ENCODE assay signal across 1 cellular context in the genomic region with DNA sequence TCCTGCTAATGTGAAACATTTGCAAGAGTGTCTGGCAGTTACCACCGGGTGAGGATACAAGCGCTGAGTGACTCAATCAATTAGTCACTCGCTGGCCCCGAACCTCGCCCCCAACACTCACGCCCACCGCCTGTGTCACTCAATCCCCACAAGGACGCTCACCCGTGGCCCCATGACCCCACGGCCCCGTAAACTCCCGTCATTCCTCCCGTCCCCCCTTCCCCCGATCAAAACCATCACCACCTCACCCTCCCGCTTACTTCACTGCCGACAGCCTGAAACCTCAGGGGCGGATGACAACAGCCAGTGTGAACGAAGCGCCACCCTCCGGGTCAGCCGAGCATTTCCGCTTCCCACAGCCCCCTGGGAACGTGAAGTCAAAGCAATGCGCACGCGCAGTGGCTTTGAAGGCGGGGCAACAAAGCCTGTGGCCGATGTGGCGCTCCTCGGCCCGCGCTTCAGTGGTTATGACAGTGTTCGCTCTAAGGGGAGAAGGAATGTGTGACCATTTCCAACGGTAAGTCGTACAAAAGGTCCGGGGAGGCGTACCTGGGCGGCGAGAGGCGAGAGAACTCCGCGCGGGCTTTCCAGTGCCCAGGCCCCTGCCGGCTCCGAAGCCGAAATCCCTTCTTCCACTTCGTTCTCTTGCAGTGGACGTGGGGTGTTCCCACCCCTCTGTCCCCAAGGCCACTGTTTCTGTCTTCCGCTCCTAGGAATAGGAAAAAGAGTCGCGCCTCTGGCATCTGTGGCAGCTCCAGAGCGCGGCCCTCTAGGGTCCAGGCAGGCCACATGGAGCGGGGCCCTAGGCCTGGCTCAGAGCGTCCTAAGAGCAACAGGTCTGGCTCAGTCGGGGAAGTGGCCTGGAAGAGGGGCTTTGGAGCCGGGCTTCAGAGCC.
TF ChIP-seq lines count a peak whose summit lies in the region.

A gene (minus strand): TSS at position 311 of the 895 bp plus-strand sequence. CDS start 3,334 bp downstream, outside the sequence.

TF ChIP-seq in HepG2, 621 proteins besides CTCF, POLR2A, EP300 and RAD21 (continued from another document and continues in another):
- TF ChIP-seq, protein P1, sequence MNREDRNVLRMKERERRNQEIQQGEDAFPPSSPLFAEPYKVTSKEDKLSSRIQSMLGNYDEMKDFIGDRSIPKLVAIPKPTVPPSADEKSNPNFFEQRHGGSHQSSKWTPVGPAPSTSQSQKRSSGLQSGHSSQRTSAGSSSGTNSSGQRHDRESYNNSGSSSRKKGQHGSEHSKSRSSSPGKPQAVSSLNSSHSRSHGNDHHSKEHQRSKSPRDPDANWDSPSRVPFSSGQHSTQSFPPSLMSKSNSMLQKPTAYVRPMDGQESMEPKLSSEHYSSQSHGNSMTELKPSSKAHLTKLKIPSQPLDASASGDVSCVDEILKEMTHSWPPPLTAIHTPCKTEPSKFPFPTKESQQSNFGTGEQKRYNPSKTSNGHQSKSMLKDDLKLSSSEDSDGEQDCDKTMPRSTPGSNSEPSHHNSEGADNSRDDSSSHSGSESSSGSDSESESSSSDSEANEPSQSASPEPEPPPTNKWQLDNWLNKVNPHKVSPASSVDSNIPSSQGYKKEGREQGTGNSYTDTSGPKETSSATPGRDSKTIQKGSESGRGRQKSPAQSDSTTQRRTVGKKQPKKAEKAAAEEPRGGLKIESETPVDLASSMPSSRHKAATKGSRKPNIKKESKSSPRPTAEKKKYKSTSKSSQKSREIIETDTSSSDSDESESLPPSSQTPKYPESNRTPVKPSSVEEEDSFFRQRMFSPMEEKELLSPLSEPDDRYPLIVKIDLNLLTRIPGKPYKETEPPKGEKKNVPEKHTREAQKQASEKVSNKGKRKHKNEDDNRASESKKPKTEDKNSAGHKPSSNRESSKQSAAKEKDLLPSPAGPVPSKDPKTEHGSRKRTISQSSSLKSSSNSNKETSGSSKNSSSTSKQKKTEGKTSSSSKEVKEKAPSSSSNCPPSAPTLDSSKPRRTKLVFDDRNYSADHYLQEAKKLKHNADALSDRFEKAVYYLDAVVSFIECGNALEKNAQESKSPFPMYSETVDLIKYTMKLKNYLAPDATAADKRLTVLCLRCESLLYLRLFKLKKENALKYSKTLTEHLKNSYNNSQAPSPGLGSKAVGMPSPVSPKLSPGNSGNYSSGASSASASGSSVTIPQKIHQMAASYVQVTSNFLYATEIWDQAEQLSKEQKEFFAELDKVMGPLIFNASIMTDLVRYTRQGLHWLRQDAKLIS (CRISPR knock-in tag; IDR thresholded peaks at IDR 0.05), result no peak
- TF ChIP-seq ZFP90 (CRISPR knock-in tag; IDR thresholded peaks at IDR 0.05; ENCODE audit: borderline replicate concordance), result no peak
- no peak for TF ChIP-seq ZNF629 (CRISPR knock-in tag; conservative IDR thresholded peaks at IDR 0.05)
- TF ChIP-seq ZNF564 (CRISPR knock-in tag; IDR thresholded peaks at IDR 0.05), result no peak
- TF ChIP-seq ZSCAN20 (CRISPR knock-in tag; IDR thresholded peaks at IDR 0.05; ENCODE audit: borderline replicate concordance), result no peak
- peak; percentile 79 for TF ChIP-seq ELF1 (CRISPR knock-in tag; IDR thresholded peaks at IDR 0.05)
- TF ChIP-seq BRCA1 (CRISPR knock-in tag; IDR thresholded peaks at IDR 0.05), result no peak
- no peak for TF ChIP-seq NFKBIZ (CRISPR knock-in tag; IDR thresholded peaks at IDR 0.05)
- TF ChIP-seq ZNF124 (CRISPR knock-in tag; IDR thresholded peaks at IDR 0.05), result no peak
- TF ChIP-seq, protein P2, sequence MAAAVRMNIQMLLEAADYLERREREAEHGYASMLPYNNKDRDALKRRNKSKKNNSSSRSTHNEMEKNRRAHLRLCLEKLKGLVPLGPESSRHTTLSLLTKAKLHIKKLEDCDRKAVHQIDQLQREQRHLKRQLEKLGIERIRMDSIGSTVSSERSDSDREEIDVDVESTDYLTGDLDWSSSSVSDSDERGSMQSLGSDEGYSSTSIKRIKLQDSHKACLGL (CRISPR knock-in tag; IDR thresholded peaks at IDR 0.05), result no peak
- TF ChIP-seq, protein P3, sequence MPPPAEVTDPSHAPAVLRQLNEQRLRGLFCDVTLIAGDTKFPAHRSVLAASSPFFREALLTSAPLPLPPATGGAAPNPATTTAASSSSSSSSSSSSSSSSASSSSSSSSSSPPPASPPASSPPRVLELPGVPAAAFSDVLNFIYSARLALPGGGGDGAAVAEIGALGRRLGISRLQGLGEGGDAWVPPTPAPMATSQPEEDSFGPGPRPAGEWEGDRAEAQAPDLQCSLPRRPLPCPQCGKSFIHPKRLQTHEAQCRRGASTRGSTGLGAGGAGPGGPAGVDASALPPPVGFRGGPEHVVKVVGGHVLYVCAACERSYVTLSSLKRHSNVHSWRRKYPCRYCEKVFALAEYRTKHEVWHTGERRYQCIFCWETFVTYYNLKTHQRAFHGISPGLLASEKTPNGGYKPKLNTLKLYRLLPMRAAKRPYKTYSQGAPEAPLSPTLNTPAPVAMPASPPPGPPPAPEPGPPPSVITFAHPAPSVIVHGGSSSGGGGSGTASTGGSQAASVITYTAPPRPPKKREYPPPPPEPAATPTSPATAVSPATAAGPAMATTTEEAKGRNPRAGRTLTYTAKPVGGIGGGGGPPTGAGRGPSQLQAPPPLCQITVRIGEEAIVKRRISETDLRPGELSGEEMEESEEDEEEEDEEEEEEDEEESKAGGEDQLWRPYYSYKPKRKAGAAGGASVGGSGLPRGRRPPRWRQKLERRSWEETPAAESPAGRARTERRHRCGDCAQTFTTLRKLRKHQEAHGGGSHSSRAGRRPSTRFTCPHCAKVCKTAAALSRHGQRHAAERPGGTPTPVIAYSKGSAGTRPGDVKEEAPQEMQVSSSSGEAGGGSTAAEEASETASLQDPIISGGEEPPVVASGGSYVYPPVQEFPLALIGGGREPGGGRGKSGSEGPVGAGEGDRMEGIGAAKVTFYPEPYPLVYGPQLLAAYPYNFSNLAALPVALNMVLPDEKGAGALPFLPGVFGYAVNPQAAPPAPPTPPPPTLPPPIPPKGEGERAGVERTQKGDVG (CRISPR knock-in tag; IDR thresholded peaks at IDR 0.05; ENCODE audit: borderline replicate concordance), result no peak
- TF ChIP-seq, protein P4, sequence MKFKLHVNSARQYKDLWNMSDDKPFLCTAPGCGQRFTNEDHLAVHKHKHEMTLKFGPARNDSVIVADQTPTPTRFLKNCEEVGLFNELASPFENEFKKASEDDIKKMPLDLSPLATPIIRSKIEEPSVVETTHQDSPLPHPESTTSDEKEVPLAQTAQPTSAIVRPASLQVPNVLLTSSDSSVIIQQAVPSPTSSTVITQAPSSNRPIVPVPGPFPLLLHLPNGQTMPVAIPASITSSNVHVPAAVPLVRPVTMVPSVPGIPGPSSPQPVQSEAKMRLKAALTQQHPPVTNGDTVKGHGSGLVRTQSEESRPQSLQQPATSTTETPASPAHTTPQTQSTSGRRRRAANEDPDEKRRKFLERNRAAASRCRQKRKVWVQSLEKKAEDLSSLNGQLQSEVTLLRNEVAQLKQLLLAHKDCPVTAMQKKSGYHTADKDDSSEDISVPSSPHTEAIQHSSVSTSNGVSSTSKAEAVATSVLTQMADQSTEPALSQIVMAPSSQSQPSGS (CRISPR knock-in tag; IDR thresholded peaks at IDR 0.05), result no peak
- no peak for TF ChIP-seq TRIM24 (CRISPR knock-in tag; IDR thresholded peaks at IDR 0.05)
- TF ChIP-seq HNRNPK (IDR thresholded peaks at IDR 0.05; ENCODE audit: low read depth, low read length, poor library complexity, severe bottlenecking), result peak; percentile 18
- TF ChIP-seq, protein P5, sequence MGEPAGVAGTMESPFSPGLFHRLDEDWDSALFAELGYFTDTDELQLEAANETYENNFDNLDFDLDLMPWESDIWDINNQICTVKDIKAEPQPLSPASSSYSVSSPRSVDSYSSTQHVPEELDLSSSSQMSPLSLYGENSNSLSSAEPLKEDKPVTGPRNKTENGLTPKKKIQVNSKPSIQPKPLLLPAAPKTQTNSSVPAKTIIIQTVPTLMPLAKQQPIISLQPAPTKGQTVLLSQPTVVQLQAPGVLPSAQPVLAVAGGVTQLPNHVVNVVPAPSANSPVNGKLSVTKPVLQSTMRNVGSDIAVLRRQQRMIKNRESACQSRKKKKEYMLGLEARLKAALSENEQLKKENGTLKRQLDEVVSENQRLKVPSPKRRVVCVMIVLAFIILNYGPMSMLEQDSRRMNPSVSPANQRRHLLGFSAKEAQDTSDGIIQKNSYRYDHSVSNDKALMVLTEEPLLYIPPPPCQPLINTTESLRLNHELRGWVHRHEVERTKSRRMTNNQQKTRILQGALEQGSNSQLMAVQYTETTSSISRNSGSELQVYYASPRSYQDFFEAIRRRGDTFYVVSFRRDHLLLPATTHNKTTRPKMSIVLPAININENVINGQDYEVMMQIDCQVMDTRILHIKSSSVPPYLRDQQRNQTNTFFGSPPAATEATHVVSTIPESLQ (CRISPR knock-in tag; conservative IDR thresholded peaks at IDR 0.05), result no peak
- no peak for TF ChIP-seq PAX8 (CRISPR knock-in tag; IDR thresholded peaks at IDR 0.05; ENCODE audit: borderline replicate concordance)
- TF ChIP-seq ZNF878 (CRISPR knock-in tag; IDR thresholded peaks at IDR 0.05), result no peak
- TF ChIP-seq ETV5 (CRISPR knock-in tag; IDR thresholded peaks at IDR 0.05; ENCODE audit: borderline replicate concordance), result no peak
- TF ChIP-seq ZNF782 (CRISPR knock-in tag; IDR thresholded peaks at IDR 0.05; ENCODE audit: borderline replicate concordance), result 0 out of 2 replicates have a peak, but pooled peaks have one; percentile 37
- TF ChIP-seq HOXA9 (CRISPR knock-in tag; IDR thresholded peaks at IDR 0.05; ENCODE audit: borderline replicate concordance), result 0 out of 2 replicates have a peak, but pooled peaks have one; percentile 35
- 0 out of 2 replicates have a peak, but pooled peaks have one; percentile 36 for TF ChIP-seq ATF7-NPFF (CRISPR knock-in tag; IDR thresholded peaks at IDR 0.05; ENCODE audit: low read depth)
- no peak for TF ChIP-seq ZFAT (CRISPR knock-in tag; conservative IDR thresholded peaks at IDR 0.05)
- TF ChIP-seq, protein P6, sequence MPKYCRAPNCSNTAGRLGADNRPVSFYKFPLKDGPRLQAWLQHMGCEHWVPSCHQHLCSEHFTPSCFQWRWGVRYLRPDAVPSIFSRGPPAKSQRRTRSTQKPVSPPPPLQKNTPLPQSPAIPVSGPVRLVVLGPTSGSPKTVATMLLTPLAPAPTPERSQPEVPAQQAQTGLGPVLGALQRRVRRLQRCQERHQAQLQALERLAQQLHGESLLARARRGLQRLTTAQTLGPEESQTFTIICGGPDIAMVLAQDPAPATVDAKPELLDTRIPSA (CRISPR knock-in tag; IDR thresholded peaks at IDR 0.05; ENCODE audit: borderline replicate concordance), result no peak
- TF ChIP-seq, protein P7, sequence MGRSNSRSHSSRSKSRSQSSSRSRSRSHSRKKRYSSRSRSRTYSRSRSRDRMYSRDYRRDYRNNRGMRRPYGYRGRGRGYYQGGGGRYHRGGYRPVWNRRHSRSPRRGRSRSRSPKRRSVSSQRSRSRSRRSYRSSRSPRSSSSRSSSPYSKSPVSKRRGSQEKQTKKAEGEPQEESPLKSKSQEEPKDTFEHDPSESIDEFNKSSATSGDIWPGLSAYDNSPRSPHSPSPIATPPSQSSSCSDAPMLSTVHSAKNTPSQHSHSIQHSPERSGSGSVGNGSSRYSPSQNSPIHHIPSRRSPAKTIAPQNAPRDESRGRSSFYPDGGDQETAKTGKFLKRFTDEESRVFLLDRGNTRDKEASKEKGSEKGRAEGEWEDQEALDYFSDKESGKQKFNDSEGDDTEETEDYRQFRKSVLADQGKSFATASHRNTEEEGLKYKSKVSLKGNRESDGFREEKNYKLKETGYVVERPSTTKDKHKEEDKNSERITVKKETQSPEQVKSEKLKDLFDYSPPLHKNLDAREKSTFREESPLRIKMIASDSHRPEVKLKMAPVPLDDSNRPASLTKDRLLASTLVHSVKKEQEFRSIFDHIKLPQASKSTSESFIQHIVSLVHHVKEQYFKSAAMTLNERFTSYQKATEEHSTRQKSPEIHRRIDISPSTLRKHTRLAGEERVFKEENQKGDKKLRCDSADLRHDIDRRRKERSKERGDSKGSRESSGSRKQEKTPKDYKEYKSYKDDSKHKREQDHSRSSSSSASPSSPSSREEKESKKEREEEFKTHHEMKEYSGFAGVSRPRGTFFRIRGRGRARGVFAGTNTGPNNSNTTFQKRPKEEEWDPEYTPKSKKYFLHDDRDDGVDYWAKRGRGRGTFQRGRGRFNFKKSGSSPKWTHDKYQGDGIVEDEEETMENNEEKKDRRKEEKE (IDR thresholded peaks at IDR 0.05), result no peak
- TF ChIP-seq, protein P8, sequence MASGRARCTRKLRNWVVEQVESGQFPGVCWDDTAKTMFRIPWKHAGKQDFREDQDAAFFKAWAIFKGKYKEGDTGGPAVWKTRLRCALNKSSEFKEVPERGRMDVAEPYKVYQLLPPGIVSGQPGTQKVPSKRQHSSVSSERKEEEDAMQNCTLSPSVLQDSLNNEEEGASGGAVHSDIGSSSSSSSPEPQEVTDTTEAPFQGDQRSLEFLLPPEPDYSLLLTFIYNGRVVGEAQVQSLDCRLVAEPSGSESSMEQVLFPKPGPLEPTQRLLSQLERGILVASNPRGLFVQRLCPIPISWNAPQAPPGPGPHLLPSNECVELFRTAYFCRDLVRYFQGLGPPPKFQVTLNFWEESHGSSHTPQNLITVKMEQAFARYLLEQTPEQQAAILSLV (CRISPR knock-in tag; IDR thresholded peaks at IDR 0.05; ENCODE audit: borderline replicate concordance), result no peak
- TF ChIP-seq TOE1 (CRISPR knock-in tag; IDR thresholded peaks at IDR 0.05), result no peak
- TF ChIP-seq, protein P9, sequence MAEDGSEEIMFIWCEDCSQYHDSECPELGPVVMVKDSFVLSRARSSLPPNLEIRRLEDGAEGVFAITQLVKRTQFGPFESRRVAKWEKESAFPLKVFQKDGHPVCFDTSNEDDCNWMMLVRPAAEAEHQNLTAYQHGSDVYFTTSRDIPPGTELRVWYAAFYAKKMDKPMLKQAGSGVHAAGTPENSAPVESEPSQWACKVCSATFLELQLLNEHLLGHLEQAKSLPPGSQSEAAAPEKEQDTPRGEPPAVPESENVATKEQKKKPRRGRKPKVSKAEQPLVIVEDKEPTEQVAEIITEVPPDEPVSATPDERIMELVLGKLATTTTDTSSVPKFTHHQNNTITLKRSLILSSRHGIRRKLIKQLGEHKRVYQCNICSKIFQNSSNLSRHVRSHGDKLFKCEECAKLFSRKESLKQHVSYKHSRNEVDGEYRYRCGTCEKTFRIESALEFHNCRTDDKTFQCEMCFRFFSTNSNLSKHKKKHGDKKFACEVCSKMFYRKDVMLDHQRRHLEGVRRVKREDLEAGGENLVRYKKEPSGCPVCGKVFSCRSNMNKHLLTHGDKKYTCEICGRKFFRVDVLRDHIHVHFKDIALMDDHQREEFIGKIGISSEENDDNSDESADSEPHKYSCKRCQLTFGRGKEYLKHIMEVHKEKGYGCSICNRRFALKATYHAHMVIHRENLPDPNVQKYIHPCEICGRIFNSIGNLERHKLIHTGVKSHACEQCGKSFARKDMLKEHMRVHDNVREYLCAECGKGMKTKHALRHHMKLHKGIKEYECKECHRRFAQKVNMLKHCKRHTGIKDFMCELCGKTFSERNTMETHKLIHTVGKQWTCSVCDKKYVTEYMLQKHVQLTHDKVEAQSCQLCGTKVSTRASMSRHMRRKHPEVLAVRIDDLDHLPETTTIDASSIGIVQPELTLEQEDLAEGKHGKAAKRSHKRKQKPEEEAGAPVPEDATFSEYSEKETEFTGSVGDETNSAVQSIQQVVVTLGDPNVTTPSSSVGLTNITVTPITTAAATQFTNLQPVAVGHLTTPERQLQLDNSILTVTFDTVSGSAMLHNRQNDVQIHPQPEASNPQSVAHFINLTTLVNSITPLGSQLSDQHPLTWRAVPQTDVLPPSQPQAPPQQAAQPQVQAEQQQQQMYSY (CRISPR knock-in tag; IDR thresholded peaks at IDR 0.05), result no peak
- no peak for TF ChIP-seq ZNF773 (CRISPR knock-in tag; IDR thresholded peaks at IDR 0.05; ENCODE audit: borderline replicate concordance)
- TF ChIP-seq TEAD2 (CRISPR knock-in tag; IDR thresholded peaks at IDR 0.05), result no peak
- no peak for TF ChIP-seq ZNF251 (CRISPR knock-in tag; IDR thresholded peaks at IDR 0.05)
